33 cellular contexts compared by ENCODE assay signal in the genomic region with DNA sequence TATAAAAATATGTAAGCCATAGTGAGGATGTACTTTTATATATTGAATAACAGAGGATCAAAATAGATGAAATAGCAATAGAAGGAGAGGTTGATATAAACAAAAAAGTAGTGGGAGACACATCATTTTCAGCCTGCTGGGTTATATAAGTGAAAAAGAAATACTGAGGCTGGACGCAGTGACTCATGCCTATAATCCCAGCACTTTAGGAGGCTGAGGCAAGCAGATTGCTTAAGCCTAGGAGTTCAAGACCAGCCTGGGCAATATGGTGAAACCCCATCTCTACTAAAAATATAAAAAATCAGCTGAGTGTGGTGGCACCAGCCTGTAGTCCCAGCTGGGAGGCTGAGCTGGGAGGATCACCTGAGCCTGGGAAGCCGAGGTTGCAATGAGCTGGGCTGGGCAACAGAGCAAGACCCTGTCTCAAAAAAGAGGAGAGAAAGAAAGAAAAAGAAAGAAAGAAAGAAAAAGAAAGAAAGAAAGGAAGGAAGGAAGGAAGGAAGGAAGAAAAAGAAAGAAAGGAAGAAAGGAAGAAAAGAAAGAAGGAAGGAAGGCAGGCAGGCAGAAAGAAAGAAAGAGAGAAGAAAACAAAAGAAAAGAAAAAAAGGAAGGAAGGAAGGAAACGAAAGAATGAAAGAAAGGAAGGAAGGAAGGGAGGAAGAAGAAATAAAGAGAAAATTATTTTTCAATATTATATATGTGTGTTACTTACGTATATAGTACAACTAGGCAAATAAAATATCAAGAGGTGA. TPM values are rescaled to one million over a fixed set of nuclear protein-coding genes. Genes with fewer than 3 reads are reported as not detected.
A peak's percentile ranks its signal among the peaks of the same experiment; 100 is the strongest.
DNase-seq lines count a peak whose midpoint lies in the region; ATAC-seq, FAIRE-seq and TF ChIP-seq lines count a peak whose summit lies in the region.
"Had no signal": no experiment of that assay in that cellular context is flagged by ENCODE, and none has a peak within 500 bp of the region (broad histone marks: within the 10 kb centered on the region; RNA-seq: fewer than 3 reads in every experiment).

No MANE protein-coding gene starts in this region.

- H2AFZ ChIP-seq in smooth muscle cell (ENCODE audit: low read depth) (no peak overlapping the region), Karpas-422 (ENCODE audit: low read length) (no peak overlapping the region)

- peak; percentile 25 for DNase-seq in ELR (ENCODE audit: low read depth)
- peak; percentile 17 for DNase-seq in MG63
- peak; percentile 77 for DNase-seq in SIG-M5 treated with dmso at 0.1 percent for 504 hours (lab: John Stamatoyannopoulos, UW; ENCODE audit: unreplicated experiment)
- no peak for DNase-seq in smooth muscle cell (lab: John Stamatoyannopoulos, UW; ENCODE audit: unreplicated experiment)
- DNase-seq in RWPE1 (ENCODE audit: low spot score): no peak
- no peak for DNase-seq in Karpas-422
- DNase-seq: activated CD4-positive, alpha-beta T cell treated with anti-CD3 and anti-CD28 coated beads, Interleukin-2, amount 50 U/mL, for 48 hours; activated naive CD4-positive, alpha-beta T cell; activated naive CD8-positive, alpha-beta T cell treated with anti-CD3 and anti-CD28 coated beads, Interleukin-2, amount 50 U/mL, for 24 hours; caudate nucleus; dermis blood vessel endothelial cell; endodermal cell; foreskin keratinocyte; GDM1; GOT3; heart left ventricle; KG1; NCI-H1048; NCI-H2107; NCI-H748 treated with DMSO at 0.1 percent for 48 hours; ovary; substantia nigra; T-helper 17 cell; trophoblast cell had no signal

- no peak for ATAC-seq in GM18520 (IDR thresholded peaks at IDR 0.05; ENCODE audit: unreplicated experiment)
- ATAC-seq: activated CD4-positive, CD25-positive, alpha-beta regulatory T cell treated with anti-CD3 and anti-CD28 coated beads, Interleukin-2, amount 50 U/mL, for 24 hours; activated naive CD8-positive, alpha-beta T cell treated with anti-CD3 and anti-CD28 coated beads, Interleukin-2, amount 50 U/mL, for 24 hours; esophagus mucosa; foreskin keratinocyte; heart left ventricle; mucosa of descending colon; stimulated activated memory B cell treated with anti-CD40 and anti-IgM and Interleukin-4, amounts not matched to agents 10 μg/mL and 1 μg/mL and 100 μg/mL, for 72 hours; T-helper 17 cell had no signal

- no peaks in the 10 kb centered on the region for H3K36me3 ChIP-seq in MG63
- H3K36me3 ChIP-seq in smooth muscle cell (ENCODE audit: low read depth): no peaks in the 10 kb centered on the region
- H3K36me3 ChIP-seq in Karpas-422 (ENCODE audit: insufficient read depth, low read length): no peaks in the 10 kb centered on the region
- H3K36me3 ChIP-seq: heart left ventricle, ovary had no signal

- POLR2A ChIA-PET in RWPE1 (lab: Yijun Ruan, JAX; ENCODE audit: low non-redundant PET): no interaction called here

- H4K20me1 ChIP-seq in smooth muscle cell (ENCODE audit: low read depth): no peaks in the 10 kb centered on the region
- H4K20me1 ChIP-seq in Karpas-422 (ENCODE audit: insufficient read depth, low read depth, low read length): no peaks in the 10 kb centered on the region

- no peaks in the 10 kb centered on the region for H3K79me2 ChIP-seq in smooth muscle cell (ENCODE audit: low read depth)
- no peaks in the 10 kb centered on the region for H3K79me2 ChIP-seq in Karpas-422 (ENCODE audit: low read length)

- peak; percentile 24 for FAIRE-seq in islet of Langerhans (lab: Jason Lieb, UNC)

- H3K4me1 ChIP-seq in smooth muscle cell (ENCODE audit: low read depth) (no peaks in the 10 kb centered on the region), Karpas-422 (ENCODE audit: low read length) (peaks cover 7% of the 10 kb centered on the region)

- H3K9ac ChIP-seq in smooth muscle cell (ENCODE audit: low read depth) (no peak overlapping the region), Karpas-422 (ENCODE audit: low read length) (no peak overlapping the region)

- 80% methylated on average over 4 of the region's 4 CpGs for WGBS in smooth muscle cell (ENCODE audit: low lambda C conversion rate)

- H3K4me3 ChIP-seq in MG63 (no peak overlapping the region), smooth muscle cell (no peak overlapping the region), Karpas-422 (ENCODE audit: low read length) (no peak overlapping the region)
- H3K4me3 ChIP-seq: heart left ventricle, lung, mucosa of descending colon, ovary, SK-N-MC had no signal

- H3K4me2 ChIP-seq in smooth muscle cell (no peak overlapping the region), Karpas-422 (ENCODE audit: low read depth, low read length, poor library complexity, severe bottlenecking) (no peak overlapping the region)

- CTCF ChIA-PET in RWPE1 (lab: Yijun Ruan, JAX): interaction anchor here (0.7 kb wide), 1 partner anchor 739 kb away, joined by 5 read pairs; no protein-coding TSS in a partner anchor

- H3K9me2 ChIP-seq in Karpas-422 (replicated peaks; ENCODE audit: insufficient read depth, low read length): no peaks in the 10 kb centered on the region

- no peaks in the 10 kb centered on the region for H3F3A ChIP-seq in smooth muscle cell (ENCODE audit: low read depth)

- H3K9me3 ChIP-seq in MG63: no peaks in the 10 kb centered on the region
- H3K9me3 ChIP-seq in smooth muscle cell (replicated peaks; ENCODE audit: low read depth): no peaks in the 10 kb centered on the region
- H3K9me3 ChIP-seq in Karpas-422 (ENCODE audit: low read length): no peaks in the 10 kb centered on the region
- H3K9me3 ChIP-seq: heart left ventricle, mucosa of descending colon, ovary had no signal

- TF ChIP-seq CTCF in smooth muscle cell (IDR thresholded peaks at IDR 0.05; ENCODE audit: borderline replicate concordance, insufficient read depth, poor library complexity, severe bottlenecking) (no peak), RWPE1 (conservative IDR thresholded peaks at IDR 0.05; ENCODE audit: low read depth) (no peak)

- H3K27me3 ChIP-seq in MG63 (no peaks in the 10 kb centered on the region), smooth muscle cell (ENCODE audit: low read depth) (no peaks in the 10 kb centered on the region), Karpas-422 (ENCODE audit: low read length) (no peaks in the 10 kb centered on the region)
- H3K27me3 ChIP-seq: foreskin keratinocyte, heart left ventricle, ovary had no signal

- H3K27ac ChIP-seq in smooth muscle cell (ENCODE audit: low read depth): no peak overlapping the region
- no peak overlapping the region for H3K27ac ChIP-seq in RWPE1
- no peak overlapping the region for H3K27ac ChIP-seq in Karpas-422 (ENCODE audit: low read length)
- H3K27ac ChIP-seq: foreskin keratinocyte, heart left ventricle, ovary, SK-N-MC had no signal

RNA-seq across cellular contexts. Expression of a gene that starts 7.0 kb away (rescaled TPM):
- total RNA-seq in MG63 (2014; rRNA removed; shearing (Covaris generic); ENCODE audit: low replicate concordance): 0.15 and 1.3 TPM in 2 replicates
- total RNA-seq in smooth muscle cell: 0.99 and 5.8 TPM in 2 replicates
- 1.9 TPM in 1 of 2 replicates, not detected in the other for polyA plus RNA-seq in smooth muscle cell
- total RNA-seq in Karpas-422 (2014; rRNA removed; shearing (Covaris generic); ENCODE audit: low replicate concordance): not detected in 2 replicates
- polyA plus RNA-seq: AG04450 had no signal

Comparison
In these comparisons a context has a peak if more than half of its experiments do, and no peak if none do; other contexts are left out.
1. DNase-seq: peak in ELR (single experiment), MG63 (single experiment) and SIG-M5 treated with dmso at 0.1 percent for 504 hours (single experiment); none in smooth muscle cell (single experiment), RWPE1 (single experiment) and Karpas-422 (single experiment).